In the genomic region with DNA sequence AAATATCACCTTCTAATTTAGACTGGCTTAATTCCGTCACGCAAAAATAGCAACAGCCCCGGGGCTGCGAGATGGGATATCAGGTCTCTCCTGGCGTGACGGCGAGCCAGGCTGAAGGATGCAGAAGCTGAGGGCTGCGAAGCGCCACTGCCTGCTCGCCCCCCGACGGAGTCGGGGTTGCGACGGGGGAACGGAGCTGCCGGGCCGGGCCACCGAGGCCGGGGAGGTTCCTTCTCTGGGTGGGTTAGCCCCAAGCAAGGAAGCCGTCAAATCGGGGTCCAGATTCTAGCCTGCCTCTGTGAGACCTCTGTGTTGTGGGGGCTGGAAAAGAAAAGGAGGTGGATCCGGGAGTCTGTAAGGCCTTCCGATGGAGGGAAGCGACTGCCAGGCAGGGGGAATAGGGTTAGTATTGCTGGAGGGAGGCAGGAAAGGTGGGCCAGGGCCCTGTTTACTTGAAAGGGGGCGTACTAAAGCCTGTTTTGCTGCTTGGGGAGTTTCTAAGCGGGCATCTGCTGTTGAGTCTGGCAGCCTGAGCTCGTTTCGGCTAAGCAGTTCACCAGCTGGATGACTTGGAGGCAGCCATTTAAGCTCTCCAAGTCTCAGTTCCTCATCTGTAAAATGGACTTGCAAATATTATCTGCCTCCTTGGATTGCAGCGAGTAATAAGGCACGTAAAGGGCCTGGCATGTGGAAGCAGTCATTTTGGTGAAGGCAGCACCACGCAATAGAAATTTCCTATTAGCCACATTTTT, we compare ENCODE assay signal across 8 cellular contexts. TPM values are rescaled to one million over a fixed set of nuclear protein-coding genes. Genes with fewer than 3 reads are reported as not detected.
DNase-seq lines count a peak whose midpoint lies in the region; ATAC-seq and TF ChIP-seq lines count a peak whose summit lies in the region.

No MANE protein-coding gene starts in this region.

- ATAC-seq in GM21529 (IDR thresholded peaks at IDR 0.05; ENCODE audit: unreplicated experiment), result peak; percentile 30

- H3K27ac Mint-ChIP-seq in activated CD4-positive, alpha-beta T cell treated with anti-CD3 and anti-CD28 coated beads, Interleukin-2, amount 10 ng/mL, durations not matched to agents 7 days and 5 days, result peak overlapping the region; percentile 92
- peak overlapping the region; percentile 92 for H3K27ac Mint-ChIP-seq in neural crest cell (ENCODE audit: unreplicated experiment)

- no peaks in the 10 kb centered on the region for H3K9me3 Mint-ChIP-seq in activated CD4-positive, alpha-beta T cell treated with anti-CD3 and anti-CD28 coated beads, Interleukin-2, amount 10 ng/mL, durations not matched to agents 7 days and 5 days
- H3K9me3 Mint-ChIP-seq in neural crest cell, result no peaks in the 10 kb centered on the region

- H3K36me3 ChIP-seq in WERI-Rb-1, result no peaks in the 10 kb centered on the region

- H3K4me1 Mint-ChIP-seq in activated CD4-positive, alpha-beta T cell treated with anti-CD3 and anti-CD28 coated beads, Interleukin-2, amount 10 ng/mL, durations not matched to agents 7 days and 5 days, result peaks cover 16% of the 10 kb centered on the region
- H3K4me1 Mint-ChIP-seq in neural crest cell, result peaks cover 11% of the 10 kb centered on the region

- H3K27ac ChIP-seq in WERI-Rb-1, result peak overlapping the region; percentile 95

- TF ChIP-seq CTCF in WERI-Rb-1 (IDR thresholded peaks at IDR 0.05; ENCODE audit: low read depth, low read length) (no peak), neural crest cell (conservative IDR thresholded peaks at IDR 0.05) (no peak)

- H3K36me3 Mint-ChIP-seq in activated CD4-positive, alpha-beta T cell treated with anti-CD3 and anti-CD28 coated beads, Interleukin-2, amount 10 ng/mL, durations not matched to agents 7 days and 5 days (ENCODE audit: low read depth), result no peaks in the 10 kb centered on the region
- no peaks in the 10 kb centered on the region for H3K36me3 Mint-ChIP-seq in neural crest cell (ENCODE audit: low read depth)

- peak overlapping the region; percentile 77 for H3K4me3 Mint-ChIP-seq in activated CD4-positive, alpha-beta T cell treated with anti-CD3 and anti-CD28 coated beads, Interleukin-2, amount 10 ng/mL, durations not matched to agents 7 days and 5 days
- peak overlapping the region; percentile 92 for H3K4me3 Mint-ChIP-seq in neural crest cell

- peak overlapping the region; percentile 64 for H3K4me3 ChIP-seq in WERI-Rb-1 (ENCODE audit: low read depth, low read length)

- CTCF ChIA-PET in activated CD4-positive, alpha-beta T cell treated with anti-CD3 and anti-CD28 coated beads, Interleukin-2, amount 10 ng/mL, durations not matched to agents 7 days and 5 days (lab: Charles Lee), result no interaction called here

- no peaks in the 10 kb centered on the region for H3K9me3 ChIP-seq in WERI-Rb-1 (ENCODE audit: severe bottlenecking)

- POLR2A ChIA-PET in activated CD4-positive, alpha-beta T cell treated with anti-CD3 and anti-CD28 coated beads, Interleukin-2, amount 10 ng/mL, durations not matched to agents 7 days and 5 days (lab: Charles Lee), result no interaction called here

- H3K27me3 ChIP-seq in WERI-Rb-1 (ENCODE audit: insufficient read depth, low read depth, severe bottlenecking), result no peaks in the 10 kb centered on the region

- H3K27me3 Mint-ChIP-seq in activated CD4-positive, alpha-beta T cell treated with anti-CD3 and anti-CD28 coated beads, Interleukin-2, amount 10 ng/mL, durations not matched to agents 7 days and 5 days, result no peaks in the 10 kb centered on the region
- H3K27me3 Mint-ChIP-seq in neural crest cell (ENCODE audit: low read depth), result no peaks in the 10 kb centered on the region

- peak; percentile 14 for DNase-seq in activated CD4-positive, alpha-beta T cell treated with anti-CD3 and anti-CD28 coated beads, Interleukin-2, amount 10 ng/mL, durations not matched to agents 7 days and 5 days
- no peak for DNase-seq in activated CD4-positive, alpha-beta T cell treated with anti-CD3 and anti-CD28 coated beads for 1 hour
- peak; percentile 83 for DNase-seq in HuH-7.5 (ENCODE audit: low spot score)
- DNase-seq in WERI-Rb-1, result peak; percentile 71
- DNase-seq in fibroblast of peridontal ligament (ENCODE audit: extremely low read depth), result peak; percentile 37
- DNase-seq in neural crest cell (ENCODE audit: low read depth, low spot score), result peak; percentile 47
- DNase-seq in stimulated activated CD4-positive, alpha-beta T cell treated with anti-CD3 and anti-CD28 coated beads, Interleukin-1b, Interleukin-23, amount 100 ng/mL, for 48 hours, result no peak

RNA-seq across cellular contexts. Expression of gene LDB3, which starts 43.8 kb away (rescaled TPM):
- under 1 TPM; 0.05 to 0.10 TPM for total RNA-seq in activated CD4-positive, alpha-beta T cell treated with anti-CD3 and anti-CD28 coated beads, Interleukin-2, amount 10 ng/mL, durations not matched to agents 7 days and 5 days
- 0.56 and 1.0 TPM in 2 replicates for total RNA-seq in neural crest cell

RNA-seq across cellular contexts. Expression of gene BMPR1A, which starts 44.3 kb away (rescaled TPM):
- total RNA-seq in activated CD4-positive, alpha-beta T cell treated with anti-CD3 and anti-CD28 coated beads, Interleukin-2, amount 10 ng/mL, durations not matched to agents 7 days and 5 days, result 10 to 100 TPM in 1 of 2 experiments, 1 to 10 TPM in 1; 8.9 to 11.7 TPM
- total RNA-seq in neural crest cell, result 77.9 and 78.6 TPM in 2 replicates

RNA-seq across cellular contexts. Expression of gene OPN4, which starts 57.8 kb away (rescaled TPM):
- not detected for total RNA-seq in activated CD4-positive, alpha-beta T cell treated with anti-CD3 and anti-CD28 coated beads, Interleukin-2, amount 10 ng/mL, durations not matched to agents 7 days and 5 days
- total RNA-seq in neural crest cell, result not detected in 2 replicates

Comparison
In these comparisons a context has a peak if more than half of its experiments do, and no peak if none do; other contexts are left out.
1. DNase-seq: peak in activated CD4-positive, alpha-beta T cell treated with anti-CD3 and anti-CD28 coated beads, Interleukin-2, amount 10 ng/mL, durations not matched to agents 7 days and 5 days (single experiment), HuH-7.5 (single experiment), WERI-Rb-1 (single experiment), fibroblast of peridontal ligament (single experiment) and neural crest cell (single experiment); none in activated CD4-positive, alpha-beta T cell treated with anti-CD3 and anti-CD28 coated beads for 1 hour (single experiment) and stimulated activated CD4-positive, alpha-beta T cell treated with anti-CD3 and anti-CD28 coated beads, Interleukin-1b, Interleukin-23, amount 100 ng/mL, for 48 hours (single experiment).